8 cellular contexts compared by ENCODE assay signal in the genomic region with DNA sequence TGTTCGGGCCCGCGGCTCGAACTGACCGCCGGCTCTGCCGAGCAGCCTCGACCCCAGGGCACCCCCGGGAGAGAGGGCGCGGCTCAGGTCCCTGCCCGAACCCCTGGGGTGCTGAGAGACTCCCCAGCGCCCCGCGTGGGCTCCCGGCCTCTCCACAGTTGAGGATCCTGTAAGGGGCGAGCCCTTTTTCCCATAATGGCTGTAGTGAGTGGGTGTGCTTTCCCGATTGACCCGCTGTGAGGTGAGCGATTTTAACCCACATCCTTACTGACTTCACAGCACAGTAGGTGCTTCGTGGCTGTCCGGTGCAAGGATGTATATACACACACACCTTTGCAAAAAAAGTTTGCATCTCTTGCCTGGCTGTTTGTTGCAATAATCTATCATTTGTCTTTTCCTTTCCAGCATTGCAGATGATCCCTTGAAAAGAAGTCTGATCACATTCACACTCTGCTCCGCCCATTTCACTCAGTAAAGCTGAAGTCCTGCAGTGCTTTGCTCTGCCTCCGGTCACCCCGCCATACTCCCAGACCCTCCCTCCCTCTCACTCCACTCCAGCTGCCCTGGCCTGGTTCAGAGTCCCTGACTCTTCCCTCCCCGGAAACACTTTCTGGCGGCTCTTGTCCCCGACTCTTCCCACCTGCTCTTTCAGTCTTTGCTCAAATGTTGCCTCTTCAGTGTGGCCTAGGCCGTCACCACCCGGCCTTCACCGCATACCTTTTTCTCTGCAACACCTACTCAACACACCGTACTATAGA. TPM values are rescaled to one million over a fixed set of nuclear protein-coding genes. Genes with fewer than 3 reads are reported as not detected.
DNase-seq lines count a peak whose midpoint lies in the region; ATAC-seq and TF ChIP-seq lines count a peak whose summit lies in the region.

No MANE protein-coding gene starts in this region.

- POLR2A ChIA-PET in activated CD4-positive, alpha-beta memory T cell treated with anti-CD3 and anti-CD28 coated beads for 36 hours (lab: Charles Lee), result interaction anchor here (0.6 to 2.4 kb wide), 9 partner anchors 9 to 275 kb away, joined by 3 to 8 read pairs (median 5); partner anchors contain the start of gene SUMO3

- H3K4me1 Mint-ChIP-seq in activated CD4-positive, alpha-beta memory T cell treated with anti-CD3 and anti-CD28 coated beads for 36 hours (ENCODE audit: low read depth), result peaks cover 50% of the 10 kb centered on the region
- H3K4me1 Mint-ChIP-seq in stimulated activated memory B cell treated with anti-CD40 and anti-IgM and Interleukin-4, amounts not matched to agents 10 μg/mL and 1 μg/mL and 100 μg/mL, for 72 hours, result peaks cover 37% of the 10 kb centered on the region

- peaks cover 5% of the 10 kb centered on the region for H3K4me1 ChIP-seq in iPS-15b (ENCODE audit: control insufficient read depth, insufficient read depth, low read length)

- H3K27me3 Mint-ChIP-seq in activated CD4-positive, alpha-beta memory T cell treated with anti-CD3 and anti-CD28 coated beads for 36 hours, result no peaks in the 10 kb centered on the region
- no peaks in the 10 kb centered on the region for H3K27me3 Mint-ChIP-seq in stimulated activated memory B cell treated with anti-CD40 and anti-IgM and Interleukin-4, amounts not matched to agents 10 μg/mL and 1 μg/mL and 100 μg/mL, for 72 hours

- H3K9me3 Mint-ChIP-seq in activated CD4-positive, alpha-beta memory T cell treated with anti-CD3 and anti-CD28 coated beads for 36 hours, result no peaks in the 10 kb centered on the region
- H3K9me3 Mint-ChIP-seq in stimulated activated memory B cell treated with anti-CD40 and anti-IgM and Interleukin-4, amounts not matched to agents 10 μg/mL and 1 μg/mL and 100 μg/mL, for 72 hours, result no peaks in the 10 kb centered on the region

- H3K9ac ChIP-seq in iPS-15b (ENCODE audit: low read depth, low read length), result peak overlapping the region; percentile 76

- peak; percentile 8 for ATAC-seq in HG03439 (IDR thresholded peaks at IDR 0.05; ENCODE audit: unreplicated experiment)
- peak; percentile 49 for ATAC-seq in stimulated activated memory B cell treated with anti-CD40 and anti-IgM and Interleukin-4, amounts not matched to agents 10 μg/mL and 1 μg/mL and 100 μg/mL, for 72 hours

- no peak for DNase-seq in activated CD4-positive, alpha-beta memory T cell treated with anti-CD3 and anti-CD28 coated beads for 36 hours
- DNase-seq in pons (ENCODE audit: low spot score), result no peak
- DNase-seq in GM19238 (ENCODE audit: insufficient read length, low spot score), result no peak
- DNase-seq in GM13976 (ENCODE audit: low spot score), result no peak

- H3K4me3 ChIP-seq in GM08714 (ENCODE audit: low read length) (peak overlapping the region; percentile 98), iPS-15b (ENCODE audit: low read depth, low read length) (peak overlapping the region; percentile 63)

- H3K4me3 Mint-ChIP-seq in activated CD4-positive, alpha-beta memory T cell treated with anti-CD3 and anti-CD28 coated beads for 36 hours, result peak overlapping the region; percentile 83
- H3K4me3 Mint-ChIP-seq in stimulated activated memory B cell treated with anti-CD40 and anti-IgM and Interleukin-4, amounts not matched to agents 10 μg/mL and 1 μg/mL and 100 μg/mL, for 72 hours, result peak overlapping the region; percentile 95

- H3K36me3 Mint-ChIP-seq in activated CD4-positive, alpha-beta memory T cell treated with anti-CD3 and anti-CD28 coated beads for 36 hours, result peaks cover 49% of the 10 kb centered on the region
- H3K36me3 Mint-ChIP-seq in stimulated activated memory B cell treated with anti-CD40 and anti-IgM and Interleukin-4, amounts not matched to agents 10 μg/mL and 1 μg/mL and 100 μg/mL, for 72 hours, result peaks cover 40% of the 10 kb centered on the region

- CTCF ChIA-PET in activated CD4-positive, alpha-beta memory T cell treated with anti-CD3 and anti-CD28 coated beads for 36 hours (lab: Charles Lee), result interaction anchor here (1.0 to 4.5 kb wide), 19 partner anchors 9 to 335 kb away, joined by 3 to 100 read pairs (median 7); partner anchors contain the start of genes PTTG1IP and SUMO3

- intact Hi-C loops in activated CD4-positive, alpha-beta memory T cell treated with anti-CD3 and anti-CD28 coated beads for 36 hours (cut with micrococcal nuclease), result no loop called here

- no peaks in the 10 kb centered on the region for H3K27me3 ChIP-seq in iPS-15b (ENCODE audit: control insufficient read depth, insufficient read depth, low read length)

- no peaks in the 10 kb centered on the region for H3K9me3 ChIP-seq in iPS-15b (ENCODE audit: control insufficient read depth, insufficient read depth, low read length)

- TF ChIP-seq CTCF in GM13976 (IDR thresholded peaks at IDR 0.05; ENCODE audit: borderline replicate concordance, control extremely low read depth, extremely low read depth, insufficient read depth, missing control alignments), result no peak

- H3K36me3 ChIP-seq in iPS-15b (ENCODE audit: control insufficient read depth, insufficient read depth, low read length), result peaks cover 13% of the 10 kb centered on the region

- peak overlapping the region; percentile 62 for H3K27ac Mint-ChIP-seq in activated CD4-positive, alpha-beta memory T cell treated with anti-CD3 and anti-CD28 coated beads for 36 hours
- H3K27ac Mint-ChIP-seq in stimulated activated memory B cell treated with anti-CD40 and anti-IgM and Interleukin-4, amounts not matched to agents 10 μg/mL and 1 μg/mL and 100 μg/mL, for 72 hours, result peak overlapping the region; percentile 85

- in situ Hi-C loops in GM13976 (cut with MboI; ENCODE audit: low sequenced_read_pairs, unreplicated experiment), result no loop called here

RNA-seq across cellular contexts. Expression of gene UBE2G2, which starts 1.0 kb away (rescaled TPM):
- 10 to 100 TPM; 87.6 to 96.0 TPM for total RNA-seq in activated CD4-positive, alpha-beta memory T cell treated with anti-CD3 and anti-CD28 coated beads for 36 hours

RNA-seq across cellular contexts. Expression of gene SUMO3, which starts 15.3 kb away (rescaled TPM):
- 10 to 100 TPM; 77.2 to 77.6 TPM for total RNA-seq in activated CD4-positive, alpha-beta memory T cell treated with anti-CD3 and anti-CD28 coated beads for 36 hours
